In genomic region chr1:151058682-151059341, GRCh38 we compare ENCODE assay signal across 1 cellular context.
TF ChIP-seq lines count a peak whose summit lies in the region.

No MANE protein-coding gene starts in this region.

TF ChIP-seq in HCT116, 20 proteins besides CTCF, POLR2A, EP300 and RAD21 (continued from another document):
- TF ChIP-seq ZNF274 (IDR thresholded peaks at IDR 0.05; ENCODE audit: low read depth, low read length) (no peak), FOSL1 (IDR thresholded peaks at IDR 0.05; ENCODE audit: low read depth) (no peak), EZH2 (IDR thresholded peaks at IDR 0.05) (no peak), ZBTB33 (IDR thresholded peaks at IDR 0.05; ENCODE audit: extremely low read depth, insufficient replicate concordance, low read length) (no peak), EZH2phosphoT487 (IDR thresholded peaks at IDR 0.05; ENCODE audit: borderline replicate concordance) (no peak), SRF (IDR thresholded peaks at IDR 0.05; ENCODE audit: low read depth) (no peak), TCF7L2 (IDR thresholded peaks at IDR 0.05; ENCODE audit: borderline replicate concordance, extremely low read depth, insufficient read depth, insufficient read length) (no peak), YY1 (IDR thresholded peaks at IDR 0.05; ENCODE audit: extremely low read depth, insufficient replicate concordance, low read depth, low read length) (no peak), POLR2AphosphoS5 (IDR thresholded peaks at IDR 0.05; ENCODE audit: low read depth, low read length) (no peak), MAX (IDR thresholded peaks at IDR 0.05) (no peak), JUND (IDR thresholded peaks at IDR 0.05) (no peak), ELF1 (IDR thresholded peaks at IDR 0.05; ENCODE audit: borderline replicate concordance, low read depth) (no peak)
- TF ChIP-seq, protein P1, sequence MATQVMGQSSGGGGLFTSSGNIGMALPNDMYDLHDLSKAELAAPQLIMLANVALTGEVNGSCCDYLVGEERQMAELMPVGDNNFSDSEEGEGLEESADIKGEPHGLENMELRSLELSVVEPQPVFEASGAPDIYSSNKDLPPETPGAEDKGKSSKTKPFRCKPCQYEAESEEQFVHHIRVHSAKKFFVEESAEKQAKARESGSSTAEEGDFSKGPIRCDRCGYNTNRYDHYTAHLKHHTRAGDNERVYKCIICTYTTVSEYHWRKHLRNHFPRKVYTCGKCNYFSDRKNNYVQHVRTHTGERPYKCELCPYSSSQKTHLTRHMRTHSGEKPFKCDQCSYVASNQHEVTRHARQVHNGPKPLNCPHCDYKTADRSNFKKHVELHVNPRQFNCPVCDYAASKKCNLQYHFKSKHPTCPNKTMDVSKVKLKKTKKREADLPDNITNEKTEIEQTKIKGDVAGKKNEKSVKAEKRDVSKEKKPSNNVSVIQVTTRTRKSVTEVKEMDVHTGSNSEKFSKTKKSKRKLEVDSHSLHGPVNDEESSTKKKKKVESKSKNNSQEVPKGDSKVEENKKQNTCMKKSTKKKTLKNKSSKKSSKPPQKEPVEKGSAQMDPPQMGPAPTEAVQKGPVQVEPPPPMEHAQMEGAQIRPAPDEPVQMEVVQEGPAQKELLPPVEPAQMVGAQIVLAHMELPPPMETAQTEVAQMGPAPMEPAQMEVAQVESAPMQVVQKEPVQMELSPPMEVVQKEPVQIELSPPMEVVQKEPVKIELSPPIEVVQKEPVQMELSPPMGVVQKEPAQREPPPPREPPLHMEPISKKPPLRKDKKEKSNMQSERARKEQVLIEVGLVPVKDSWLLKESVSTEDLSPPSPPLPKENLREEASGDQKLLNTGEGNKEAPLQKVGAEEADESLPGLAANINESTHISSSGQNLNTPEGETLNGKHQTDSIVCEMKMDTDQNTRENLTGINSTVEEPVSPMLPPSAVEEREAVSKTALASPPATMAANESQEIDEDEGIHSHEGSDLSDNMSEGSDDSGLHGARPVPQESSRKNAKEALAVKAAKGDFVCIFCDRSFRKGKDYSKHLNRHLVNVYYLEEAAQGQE (IDR thresholded peaks at IDR 0.05; ENCODE audit: low read depth): no peak
